Comparison of ENCODE assay signal across 2 cellular contexts in genomic region chr16:10694830-10695229, GRCh38.
A peak's percentile ranks its signal among the peaks of the same experiment; 100 is the strongest.
TF ChIP-seq lines count a peak whose summit lies in the region.

Gene TEKT5, minus strand, starts transcription at chr16:10694930. Its CDS starts 57 bp downstream, at chr16:10694873.

TF ChIP-seq in HepG2, 621 proteins besides CTCF, POLR2A, EP300 and RAD21:
- TF ChIP-seq IRF2 (CRISPR knock-in tag; IDR thresholded peaks at IDR 0.05) (no peak), YEATS4 (CRISPR knock-in tag; IDR thresholded peaks at IDR 0.05; ENCODE audit: borderline replicate concordance) (0 out of 2 replicates have a peak, but pooled peaks have one; percentile 16)

TF ChIP-seq in GM12878, 131 proteins besides CTCF, POLR2A, EP300 and RAD21:
- TF ChIP-seq ZNF274 (IDR thresholded peaks at IDR 0.05; ENCODE audit: insufficient read depth, insufficient read length) (no peak), MEF2A (IDR thresholded peaks at IDR 0.05; ENCODE audit: insufficient read depth, low read depth, low read length) (no peak), CREM (IDR thresholded peaks at IDR 0.05; ENCODE audit: low read depth) (no peak), NBN (IDR thresholded peaks at IDR 0.05) (no peak), GABPA (IDR thresholded peaks at IDR 0.05; ENCODE audit: low read depth) (no peak), EGR1 (IDR thresholded peaks at IDR 0.05; ENCODE audit: borderline replicate concordance in 1 of 2, low read depth in 2 of 2, low read length in 2 of 2) (no peak)
- TF ChIP-seq, protein P1, sequence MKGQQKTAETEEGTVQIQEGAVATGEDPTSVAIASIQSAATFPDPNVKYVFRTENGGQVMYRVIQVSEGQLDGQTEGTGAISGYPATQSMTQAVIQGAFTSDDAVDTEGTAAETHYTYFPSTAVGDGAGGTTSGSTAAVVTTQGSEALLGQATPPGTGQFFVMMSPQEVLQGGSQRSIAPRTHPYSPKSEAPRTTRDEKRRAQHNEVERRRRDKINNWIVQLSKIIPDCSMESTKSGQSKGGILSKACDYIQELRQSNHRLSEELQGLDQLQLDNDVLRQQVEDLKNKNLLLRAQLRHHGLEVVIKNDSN (IDR thresholded peaks at IDR 0.05; ENCODE audit: borderline replicate concordance, extremely low read length, insufficient read depth, low read depth, low read length): no peak
- TF ChIP-seq, protein P2, sequence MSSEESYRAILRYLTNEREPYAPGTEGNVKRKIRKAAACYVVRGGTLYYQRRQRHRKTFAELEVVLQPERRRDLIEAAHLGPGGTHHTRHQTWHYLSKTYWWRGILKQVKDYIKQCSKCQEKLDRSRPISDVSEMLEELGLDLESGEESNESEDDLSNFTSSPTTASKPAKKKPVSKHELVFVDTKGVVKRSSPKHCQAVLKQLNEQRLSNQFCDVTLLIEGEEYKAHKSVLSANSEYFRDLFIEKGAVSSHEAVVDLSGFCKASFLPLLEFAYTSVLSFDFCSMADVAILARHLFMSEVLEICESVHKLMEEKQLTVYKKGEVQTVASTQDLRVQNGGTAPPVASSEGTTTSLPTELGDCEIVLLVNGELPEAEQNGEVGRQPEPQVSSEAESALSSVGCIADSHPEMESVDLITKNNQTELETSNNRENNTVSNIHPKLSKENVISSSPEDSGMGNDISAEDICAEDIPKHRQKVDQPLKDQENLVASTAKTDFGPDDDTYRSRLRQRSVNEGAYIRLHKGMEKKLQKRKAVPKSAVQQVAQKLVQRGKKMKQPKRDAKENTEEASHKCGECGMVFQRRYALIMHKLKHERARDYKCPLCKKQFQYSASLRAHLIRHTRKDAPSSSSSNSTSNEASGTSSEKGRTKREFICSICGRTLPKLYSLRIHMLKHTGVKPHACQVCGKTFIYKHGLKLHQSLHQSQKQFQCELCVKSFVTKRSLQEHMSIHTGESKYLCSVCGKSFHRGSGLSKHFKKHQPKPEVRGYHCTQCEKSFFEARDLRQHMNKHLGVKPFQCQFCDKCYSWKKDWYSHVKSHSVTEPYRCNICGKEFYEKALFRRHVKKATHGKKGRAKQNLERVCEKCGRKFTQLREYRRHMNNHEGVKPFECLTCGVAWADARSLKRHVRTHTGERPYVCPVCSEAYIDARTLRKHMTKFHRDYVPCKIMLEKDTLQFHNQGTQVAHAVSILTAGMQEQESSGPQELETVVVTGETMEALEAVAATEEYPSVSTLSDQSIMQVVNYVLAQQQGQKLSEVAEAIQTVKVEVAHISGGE (CRISPR knock-in tag; IDR thresholded peaks at IDR 0.05): no peak
